In genomic region chr11:67630230-67630942, GRCh38 we compare ENCODE assay signal across 8 cellular contexts. TPM values are rescaled to one million over a fixed set of nuclear protein-coding genes. Genes with fewer than 3 reads are reported as not detected.
DNase-seq lines count a peak whose midpoint lies in the region; ATAC-seq and TF ChIP-seq lines count a peak whose summit lies in the region.

No MANE protein-coding gene starts in this region.

- H3K36me3 Mint-ChIP-seq in activated CD4-positive, alpha-beta memory T cell treated with anti-CD3 and anti-CD28 coated beads for 36 hours, result no peaks in the 10 kb centered on the region

- ATAC-seq in GM19463 (IDR thresholded peaks at IDR 0.05; ENCODE audit: unreplicated experiment), result peak; percentile 74

- peaks cover 6% of the 10 kb centered on the region for H3K4me1 Mint-ChIP-seq in activated CD4-positive, alpha-beta memory T cell treated with anti-CD3 and anti-CD28 coated beads for 36 hours (ENCODE audit: low read depth)

- no peaks in the 10 kb centered on the region for H3K27me3 ChIP-seq in HL-60 (ENCODE audit: insufficient read depth, poor library complexity, severe bottlenecking)

- TF ChIP-seq CTCF in HL-60 (IDR thresholded peaks at IDR 0.05; ENCODE audit: insufficient read depth, low read length), result peak; percentile 59

- H3K9me3 Mint-ChIP-seq in activated CD4-positive, alpha-beta memory T cell treated with anti-CD3 and anti-CD28 coated beads for 36 hours, result no peaks in the 10 kb centered on the region

- POLR2A ChIA-PET in activated CD4-positive, alpha-beta memory T cell treated with anti-CD3 and anti-CD28 coated beads for 36 hours (lab: Charles Lee), result interaction anchor here (0.6 to 3.0 kb wide), 9 partner anchors 14 to 277 kb away, joined by 3 to 17 read pairs (median 4); partner anchors contain the start of genes ACY3 and POLD4

- H3K27me3 Mint-ChIP-seq in activated CD4-positive, alpha-beta memory T cell treated with anti-CD3 and anti-CD28 coated beads for 36 hours, result no peaks in the 10 kb centered on the region

- H3K4me3 Mint-ChIP-seq in activated CD4-positive, alpha-beta memory T cell treated with anti-CD3 and anti-CD28 coated beads for 36 hours, result peak overlapping the region; percentile 81

- peak overlapping the region; percentile 77 for H3K27ac ChIP-seq in HL-60 (replicated peaks)

- DNase-seq in COLO829 (ENCODE audit: low spot score) (peak; percentile 98), HL-60 (ENCODE audit: low read depth in 1 of 2, low spot score in 1 of 2) (peak; percentile 92 to 97), NCI-H82 (lab: John Stamatoyannopoulos, UW) (peak; percentile 99), medulla oblongata (ENCODE audit: extremely low spot score) (peak; percentile 97)
- DNase-seq in activated CD4-positive, alpha-beta memory T cell treated with anti-CD3 and anti-CD28 coated beads for 36 hours, result peak; percentile 99
- DNase-seq in effector CD8-positive, alpha-beta T cell (lab: John Stamatoyannopoulos, UW), result peak; percentile 99
- DNase-seq in stimulated activated CD8-positive, alpha-beta memory T cell treated with anti-CD3 and anti-CD28 coated beads, Interleukin-12 subunit alpha, Interleukin-12 subunit beta, amount 100 ng/mL, for 24 hours (ENCODE audit: extremely low read depth), result peak; percentile 96

- CTCF ChIA-PET in activated CD4-positive, alpha-beta memory T cell treated with anti-CD3 and anti-CD28 coated beads for 36 hours (lab: Charles Lee), result interaction anchor here (0.6 to 5.3 kb wide), 22 partner anchors 10 to 313 kb away, joined by 3 to 90 read pairs (median 5); partner anchors contain the start of genes ACY3 and CDK2AP2

- peak overlapping the region; percentile 77 for H3K4me3 ChIP-seq in HL-60 (replicated peaks; ENCODE audit: insufficient read depth, low read length)

- H3K27ac Mint-ChIP-seq in activated CD4-positive, alpha-beta memory T cell treated with anti-CD3 and anti-CD28 coated beads for 36 hours, result peak overlapping the region; percentile 88

- intact Hi-C loops in activated CD4-positive, alpha-beta memory T cell treated with anti-CD3 and anti-CD28 coated beads for 36 hours (cut with micrococcal nuclease), result loop anchor here (1.0 kb wide), 1 partner anchor 175 kb away; no protein-coding TSS in a partner anchor

RNA-seq across cellular contexts. Expression of gene NUDT8, which starts 0.6 kb away (rescaled TPM):
- 10 to 100 TPM; 23.3 to 24.3 TPM for total RNA-seq in activated CD4-positive, alpha-beta memory T cell treated with anti-CD3 and anti-CD28 coated beads for 36 hours

RNA-seq across cellular contexts. Expression of gene TBX10, which starts 9.2 kb away (rescaled TPM):
- not detected for total RNA-seq in activated CD4-positive, alpha-beta memory T cell treated with anti-CD3 and anti-CD28 coated beads for 36 hours

RNA-seq across cellular contexts. Expression of gene ACY3, which starts 20.1 kb away (rescaled TPM):
- under 1 TPM; 0.29 to 0.33 TPM for total RNA-seq in activated CD4-positive, alpha-beta memory T cell treated with anti-CD3 and anti-CD28 coated beads for 36 hours

RNA-seq across cellular contexts. Expression of gene NDUFV1, which starts 23.6 kb away (rescaled TPM):
- 100 to 1,000 TPM; 279 to 287 TPM for total RNA-seq in activated CD4-positive, alpha-beta memory T cell treated with anti-CD3 and anti-CD28 coated beads for 36 hours

RNA-seq across cellular contexts. Expression of gene ALDH3B2, which starts 44.0 kb away (rescaled TPM):
- not detected for total RNA-seq in activated CD4-positive, alpha-beta memory T cell treated with anti-CD3 and anti-CD28 coated beads for 36 hours

Comparison
In these comparisons a context has a peak if more than half of its experiments do, and no peak if none do; other contexts are left out.
1. Peak in every context shown above with its lines: DNase-seq, ATAC-seq, H3K4me3 ChIP-seq and H3K27ac ChIP-seq.